Comparison of ENCODE assay signal across 1 cellular context in genomic region chr12:10722905-10723866, GRCh38.
TF ChIP-seq lines count a peak whose summit lies in the region.

Gene YBX3 (minus strand): TSS chr12:10723323. CDS start chr12:10723111, 212 bp downstream.

TF ChIP-seq in GM12878, 131 proteins besides CTCF, POLR2A, EP300 and RAD21 (continued from another document):
- no peak for TF ChIP-seq ZBTB33 (IDR thresholded peaks at IDR 0.05)
- TF ChIP-seq RBBP5 (conservative IDR thresholded peaks at IDR 0.05): no peak
- no peak for TF ChIP-seq KAT2A (conservative IDR thresholded peaks at IDR 0.05; ENCODE audit: control insufficient read depth, low read depth, low read length)
- peak; percentile 78; the same call in 1 of the 3 replicates for TF ChIP-seq POU2F2 (IDR thresholded peaks at IDR 0.05; ENCODE audit: borderline replicate concordance, low read depth, low read length)
- no peak for TF ChIP-seq SUPT20H (IDR thresholded peaks at IDR 0.05; ENCODE audit: borderline replicate concordance, control insufficient read depth, low read depth, low read length)
- no peak for TF ChIP-seq BCL3 (IDR thresholded peaks at IDR 0.05; ENCODE audit: borderline replicate concordance, insufficient read depth, low read depth, low read length, poor library complexity, severe bottlenecking)
- TF ChIP-seq YY1 (IDR thresholded peaks at IDR 0.05; ENCODE audit: low read depth, low read length): peak; percentile 84
